In genomic region chr11:62588966-62589637, GRCh38 we compare ENCODE assay signal across 1 cellular context.
TF ChIP-seq lines count a peak whose summit lies in the region.

No MANE protein-coding gene starts in this region.

TF ChIP-seq in H1, 55 proteins besides CTCF, POLR2A, EP300 and RAD21:
- TF ChIP-seq HDAC2 (IDR thresholded peaks at IDR 0.05; ENCODE audit: borderline replicate concordance in 1 of 2, low read depth in 2 of 2, low read length in 2 of 2) (no peak), SP4 (IDR thresholded peaks at IDR 0.05; ENCODE audit: low read length) (no peak), EGR1 (IDR thresholded peaks at IDR 0.05; ENCODE audit: borderline replicate concordance, low read depth, low read length) (no peak), CTBP2 (IDR thresholded peaks at IDR 0.05; ENCODE audit: borderline replicate concordance, insufficient read depth, insufficient read length, low read length) (no peak), CHD7 (IDR thresholded peaks at IDR 0.05; ENCODE audit: insufficient replicate concordance, low read length) (no peak), RBBP5 (IDR thresholded peaks at IDR 0.05; ENCODE audit: borderline replicate concordance, low read depth, low read length) (no peak), ASH2L (IDR thresholded peaks at IDR 0.05; ENCODE audit: low read length) (no peak), POU5F1 (IDR thresholded peaks at IDR 0.05; ENCODE audit: low read depth, low read length) (no peak), SRF (IDR thresholded peaks at IDR 0.05; ENCODE audit: low read depth, low read length) (no peak), GTF2F1 (IDR thresholded peaks at IDR 0.05; ENCODE audit: borderline replicate concordance, low read depth, low read length) (no peak), CHD1 (IDR thresholded peaks at IDR 0.05; ENCODE audit: low read depth, low read length) (no peak), RNF2 (IDR thresholded peaks at IDR 0.05; ENCODE audit: borderline replicate concordance, low read depth, low read length, missing control alignments, poor library complexity, severe bottlenecking) (no peak), NRF1 (IDR thresholded peaks at IDR 0.05; ENCODE audit: low read depth, low read length) (no peak), CBX5 (IDR thresholded peaks at IDR 0.05; ENCODE audit: low read depth, low read length) (no peak), POLR2AphosphoS5 (IDR thresholded peaks at IDR 0.05; ENCODE audit: low read depth, low read length) (no peak), YY1 (IDR thresholded peaks at IDR 0.05; ENCODE audit: low read depth, low read length) (no peak), TAF7 (optimal IDR thresholded peaks at IDR 0.05; ENCODE audit: borderline replicate concordance, low read depth, low read length) (no peak)
TF ChIP-seq in H1: peak in this region for 0.
